15 cellular contexts compared by ENCODE assay signal in the genomic region with DNA sequence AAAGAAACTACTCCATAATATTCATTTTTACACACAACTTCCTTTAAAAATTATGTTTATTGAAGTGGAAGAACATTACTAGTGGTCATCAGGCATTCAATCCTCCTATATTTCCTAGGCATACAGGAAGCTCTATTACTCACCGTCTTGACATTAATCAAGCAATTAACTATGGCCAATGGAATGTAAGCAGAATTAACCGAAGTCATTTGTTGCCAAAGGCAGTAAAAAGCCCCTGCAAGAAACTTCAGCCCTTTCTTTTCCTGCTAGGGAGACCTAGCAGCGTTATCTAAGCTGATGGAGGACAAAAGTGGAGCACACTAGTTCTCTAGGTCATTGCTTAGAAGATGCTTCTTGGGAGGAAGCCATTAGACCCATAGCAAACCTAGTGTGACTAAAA.
"Had no signal": no experiment of that assay in that cellular context is flagged by ENCODE, and none has a peak within 500 bp of the region (broad histone marks: within the 10 kb centered on the region; RNA-seq: fewer than 3 reads in every experiment).

No MANE protein-coding gene starts in this region.

- H3K4me1 ChIP-seq: left ventricle myocardium inferior had no signal

- H3K36me3 ChIP-seq: left ventricle myocardium inferior, neutrophil had no signal

- H3K27ac ChIP-seq: left ventricle myocardium inferior, neutrophil had no signal

- H3K4me3 ChIP-seq: left ventricle myocardium inferior had no signal

- DNase-seq: activated CD4-positive, alpha-beta T cell treated with anti-CD3 and anti-CD28 coated beads for 36 hours; activated CD8-positive, alpha-beta T cell treated with anti-CD3 and anti-CD28 coated beads for 36 hours; activated effector memory CD4-positive, alpha-beta T cell treated with anti-CD3 and anti-CD28 coated beads, Interleukin-2, amount 50 U/mL, for 16 hours; activated T-cell treated with anti-CD3 and anti-CD28 coated beads, Interleukin-2, amount 50 U/mL, for 4 hours; amniotic stem cell; cerebellar nuclear complex; endodermal cell; erythroblast; hippocampal formation; left ventricle myocardium inferior; naive thymus-derived CD8-positive, alpha-beta T cell; stimulated activated CD4-positive, alpha-beta T cell treated with anti-CD3 and anti-CD28 coated beads, Interleukin-2, amount 100 ng/mL, for 48 hours; T-helper 2 cell had no signal

- ATAC-seq: activated CD4-positive, alpha-beta T cell treated with anti-CD3 and anti-CD28 coated beads for 36 hours; activated CD8-positive, alpha-beta T cell treated with anti-CD3 and anti-CD28 coated beads for 36 hours; activated T-cell treated with anti-CD3 and anti-CD28 coated beads, Interleukin-2, amount 50 U/mL, for 4 hours; naive thymus-derived CD8-positive, alpha-beta T cell; stimulated activated memory B cell treated with anti-CD40 and anti-IgM and Interleukin-4, amounts not matched to agents 10 μg/mL and 1 μg/mL and 100 μg/mL, for 72 hours had no signal

- H3K9me3 ChIP-seq: neutrophil had no signal

- H3K27me3 ChIP-seq: neutrophil had no signal
